In genomic region chr16:75383141-75383540, GRCh38 we compare ENCODE assay signal across 23 cellular contexts.
"Had no signal": no experiment of that assay in that cellular context is flagged by ENCODE, and none has a peak within 500 bp of the region (broad histone marks: within the 10 kb centered on the region; RNA-seq: fewer than 3 reads in every experiment).

No MANE protein-coding gene starts in this region.

- H3K27ac ChIP-seq: esophagus muscularis mucosa, left ventricle myocardium inferior, parathyroid adenoma had no signal

- H2AFZ ChIP-seq: parathyroid adenoma had no signal

- DNase-seq: activated CD4-positive, alpha-beta T cell treated with anti-CD3 and anti-CD28 coated beads for 1 hour; activated CD4-positive, alpha-beta T cell treated with anti-CD3 and anti-CD28 coated beads, Interleukin-2, amount 50 U/mL, for 1 hour; activated CD8-positive, alpha-beta T cell treated with anti-CD3 and anti-CD28 coated beads for 36 hours; activated gamma-delta T cell treated with Interleukin-2 at 50 U/mL for 16 hours; activated naive CD4-positive, alpha-beta T cell treated with anti-CD3 and anti-CD28 coated beads, Interleukin-2, amount 50 U/mL, for 16 hours; activated T-cell treated with anti-CD3 and anti-CD28 coated beads, Interleukin-2, amount 50 U/mL, for 4 hours; amniotic stem cell; central memory CD4-positive, alpha-beta T cell; endodermal cell; left ventricle myocardium inferior; naive thymus-derived CD4-positive, alpha-beta T cell; nucleus accumbens; right cardiac atrium; stimulated activated CD4-positive, alpha-beta T cell treated with anti-CD3 and anti-CD28 coated beads, Interleukin-4, amount 100 ng/mL, for 24 hours; SW 1271; T1000 had no signal

- ATAC-seq: activated CD8-positive, alpha-beta T cell treated with anti-CD3 and anti-CD28 coated beads for 36 hours; activated T-cell treated with anti-CD3 and anti-CD28 coated beads, Interleukin-2, amount 50 U/mL, for 4 hours; activated T-helper 17 cell treated with anti-CD3 and anti-CD28 coated beads, Interleukin-2, amount 50 U/mL, for 72 hours; naive thymus-derived CD4-positive, alpha-beta T cell; right cardiac atrium; stimulated activated effector memory CD8-positive, alpha-beta T cell treated with anti-CD3 and anti-CD28 coated beads, Interleukin-12 subunit alpha, Interleukin-12 subunit beta, amount 100 ng/mL, for 72 hours had no signal

- H3K9ac ChIP-seq: parathyroid adenoma had no signal

- H3K4me3 ChIP-seq: esophagus muscularis mucosa, left ventricle myocardium inferior, lung, skin epidermis, vagina had no signal

- H3K9me3 ChIP-seq: esophagus muscularis mucosa, left ventricle myocardium inferior, vagina had no signal

- H3K27me3 ChIP-seq: esophagus muscularis mucosa, vagina had no signal

- H3K36me3 ChIP-seq: vagina had no signal

- H3K4me1 ChIP-seq: parathyroid adenoma had no signal
